ENCODE assay signal across 19 cellular contexts in genomic region chr4:7514281-7514680, GRCh38.
"Had no signal": no experiment of that assay in that cellular context is flagged by ENCODE, and none has a peak within 500 bp of the region (broad histone marks: within the 10 kb centered on the region; RNA-seq: fewer than 3 reads in every experiment).

No MANE protein-coding gene starts in this region.

- H3K4me2 ChIP-seq: hepatocyte had no signal

- ATAC-seq: gastrocnemius medialis; mucosa of descending colon; natural killer cell; psoas muscle; stimulated activated effector memory CD8-positive, alpha-beta T cell treated with anti-CD3 and anti-CD28 coated beads, Interleukin-12 subunit alpha, Interleukin-12 subunit beta, amount 100 ng/mL, for 72 hours; stimulated activated naive CD8-positive, alpha-beta T cell treated with anti-CD3 and anti-CD28 coated beads, Interleukin-15, Interleukin-2, amounts not matched to agents 100 U/mL and 50 U/mL, for 24 hours had no signal

- H3K27me3 ChIP-seq: hepatocyte, thyroid gland, upper lobe of left lung, uterus had no signal

- H3K9me3 ChIP-seq: gastrocnemius medialis, mucosa of descending colon, neutrophil, psoas muscle, suprapubic skin, thyroid gland, upper lobe of left lung, uterus had no signal

- H3K4me3 Mint-ChIP-seq: natural killer cell; stimulated activated effector memory CD8-positive, alpha-beta T cell treated with anti-CD3 and anti-CD28 coated beads, Interleukin-12 subunit alpha, Interleukin-12 subunit beta, amount 100 ng/mL, for 72 hours had no signal

- H3K27ac Mint-ChIP-seq: natural killer cell; stimulated activated effector memory CD8-positive, alpha-beta T cell treated with anti-CD3 and anti-CD28 coated beads, Interleukin-12 subunit alpha, Interleukin-12 subunit beta, amount 100 ng/mL, for 72 hours had no signal

- H3K4me3 ChIP-seq: coronary artery, gastrocnemius medialis, hepatocyte, mucosa of descending colon, psoas muscle, suprapubic skin, thyroid gland, upper lobe of left lung, uterus had no signal

- DNase-seq: effector CD4-positive, alpha-beta T cell; gastrocnemius medialis; mammary epithelial cell; mucosa of descending colon; natural killer cell; psoas muscle; retina; small intestine; stimulated activated CD4-positive, alpha-beta T cell treated with anti-CD3 and anti-CD28 coated beads, Interleukin-2, amount 100 ng/mL, for 48 hours; stimulated activated CD8-positive, alpha-beta memory T cell treated with anti-CD3 and anti-CD28 coated beads, Interleukin-4, amount 100 ng/mL, for 48 hours; stimulated activated naive CD8-positive, alpha-beta T cell treated with anti-CD3 and anti-CD28 coated beads, Interleukin-15, Interleukin-2, amounts not matched to agents 100 U/mL and 50 U/mL, for 24 hours; thyroid gland; upper lobe of left lung; uterus had no signal

- H3K36me3 ChIP-seq: gastrocnemius medialis, neutrophil, suprapubic skin, thyroid gland, upper lobe of left lung, uterus had no signal

- H3K9me3 Mint-ChIP-seq: natural killer cell; stimulated activated effector memory CD8-positive, alpha-beta T cell treated with anti-CD3 and anti-CD28 coated beads, Interleukin-12 subunit alpha, Interleukin-12 subunit beta, amount 100 ng/mL, for 72 hours had no signal

- H3K27ac ChIP-seq: coronary artery, gastrocnemius medialis, hepatocyte, neutrophil, psoas muscle, suprapubic skin, thyroid gland, upper lobe of left lung, uterus had no signal

- H2AFZ ChIP-seq: hepatocyte had no signal

- H3K79me2 ChIP-seq: hepatocyte had no signal

- H3K4me1 ChIP-seq: gastrocnemius medialis, psoas muscle, thyroid gland, upper lobe of left lung, uterus had no signal

- H3K36me3 Mint-ChIP-seq: natural killer cell; stimulated activated effector memory CD8-positive, alpha-beta T cell treated with anti-CD3 and anti-CD28 coated beads, Interleukin-12 subunit alpha, Interleukin-12 subunit beta, amount 100 ng/mL, for 72 hours had no signal
